In genomic region chr6:30497261-30497599, GRCh38 we compare ENCODE assay signal across 1 cellular context.
TF ChIP-seq lines count a peak whose summit lies in the region.
"Not testable (repeated sequence)": the region's sequence is repeated elsewhere in the genome, so short reads cannot be mapped to it uniquely, and the experiment has no call there.

No MANE protein-coding gene starts in this region.

TF ChIP-seq in K562, 482 proteins besides CTCF, POLR2A, EP300 and RAD21 (continues in another document):
- TF ChIP-seq HBP1 (CRISPR knock-in tag; IDR thresholded peaks at IDR 0.05) (peak; percentile 89; the same call in 1 of the 2 replicates), NKRF (IDR thresholded peaks at IDR 0.05; ENCODE audit: borderline replicate concordance) (0 out of 2 replicates have a peak, but pooled peaks have one; percentile 47), THRAP3 (IDR thresholded peaks at IDR 0.05; ENCODE audit: borderline replicate concordance) (peak; percentile 82; the same call in 1 of the 2 replicates), OTX1 (CRISPR knock-in tag; IDR thresholded peaks at IDR 0.05) (0 out of 2 replicates have a peak, but pooled peaks have one; percentile 55), ELF4 (CRISPR knock-in tag; IDR thresholded peaks at IDR 0.05) (peak; percentile 52; the same call in 1 of the 2 replicates), PHB2 (IDR thresholded peaks at IDR 0.05; ENCODE audit: low read depth) (peak; percentile 59), EHMT2 (IDR thresholded peaks at IDR 0.05) (peak; percentile 41; the same call in 1 of the 2 replicates), ARID2 (IDR thresholded peaks at IDR 0.05) (0 out of 2 replicates have a peak, but pooled peaks have one; percentile 38), SMARCA5 (IDR thresholded peaks at IDR 0.05) (peak; percentile 76; the same call in 1 of the 2 replicates), NFRKB (IDR thresholded peaks at IDR 0.05; ENCODE audit: low read depth) (peak; percentile 67; the same call in 1 of the 2 replicates), NCOA4 (IDR thresholded peaks at IDR 0.05; ENCODE audit: partially characterized antibody) (peak; percentile 68), ZBTB40 (IDR thresholded peaks at IDR 0.05) (peak; percentile 39), NR2C2 (tag; IDR thresholded peaks at IDR 0.05) (peak; percentile 7; the same call in 1 of the 2 replicates), THRB (CRISPR knock-in tag; conservative IDR thresholded peaks at IDR 0.05) (peak; percentile 91), HINFP (tag; conservative IDR thresholded peaks at IDR 0.05; ENCODE audit: low read depth) (peak; percentile 56; the same call in 1 of the 2 replicates), ARNT (IDR thresholded peaks at IDR 0.05) (0 out of 4 replicates have a peak, but pooled peaks of 1 of the 2 experiments have one; percentile 45), MIER1 (IDR thresholded peaks at IDR 0.05; ENCODE audit: low read depth) (peak; percentile 76; the same call in 1 of the 2 replicates), HDAC1 (IDR thresholded peaks at IDR 0.05) (peak in 1 of 2 experiments; percentile 64; a peak in 2 of 4 replicates), ZBTB2 (IDR thresholded peaks at IDR 0.05) (0 out of 2 replicates have a peak, but pooled peaks have one; percentile 36), HDGF (IDR thresholded peaks at IDR 0.05) (peak; percentile 56; the same call in 1 of the 2 replicates), LARP7 (IDR thresholded peaks at IDR 0.05) (peak; percentile 93), YBX1 (IDR thresholded peaks at IDR 0.05) (0 out of 2 replicates have a peak, but pooled peaks have one; percentile 79), ZNF512 (tag; IDR thresholded peaks at IDR 0.05) (peak; percentile 99), ZNF280A (IDR thresholded peaks at IDR 0.05; ENCODE audit: low read depth, partially characterized antibody) (peak; percentile 55), ZBTB26 (CRISPR knock-in tag; IDR thresholded peaks at IDR 0.05) (peak; percentile 86; the same call in 1 of the 2 replicates), TRIM24 (IDR thresholded peaks at IDR 0.05) (peak in 1 of 2 experiments; percentile 38; a peak in 1 of 4 replicates), BCOR (IDR thresholded peaks at IDR 0.05) (peak; percentile 72; the same call in 1 of the 2 replicates), KLF1 (tag; IDR thresholded peaks at IDR 0.05) (peak; percentile 46; the same call in 1 of the 2 replicates), MLLT1 (IDR thresholded peaks at IDR 0.05) (peak; percentile 63 to 70; a peak in 2 of 4 replicates), DIDO1 (tag; IDR thresholded peaks at IDR 0.05; ENCODE audit: low read depth) (peak; percentile 30; the same call in 1 of the 2 replicates)
- not testable (repeated sequence) for TF ChIP-seq ZBTB40, NR2C2 (CRISPR knock-in tag; IDR thresholded peaks at IDR 0.05)
